Comparison of ENCODE assay signal across 20 cellular contexts in the genomic region with DNA sequence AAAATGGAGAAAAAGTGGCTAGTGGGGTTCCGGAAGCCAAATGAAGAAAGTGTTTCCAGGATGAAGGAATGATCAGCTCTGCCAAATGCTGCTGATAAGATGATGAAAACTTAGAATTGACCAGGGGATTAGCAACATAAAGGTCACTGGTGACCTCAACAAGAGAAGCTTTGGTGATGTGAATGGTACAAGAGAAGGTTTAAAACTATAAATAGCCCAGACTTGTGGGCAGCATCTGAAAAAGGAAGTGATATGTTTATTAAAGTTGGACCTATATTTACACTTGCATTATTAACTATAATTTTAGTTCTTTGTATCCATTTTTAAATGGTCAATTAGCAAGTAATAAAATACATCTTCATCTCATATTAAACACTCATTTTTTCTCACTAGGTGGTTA.
DNase-seq lines count a peak whose midpoint lies in the region; ATAC-seq lines count a peak whose summit lies in the region.
"Had no signal": no experiment of that assay in that cellular context is flagged by ENCODE, and none has a peak within 500 bp of the region (broad histone marks: within the 10 kb centered on the region; RNA-seq: fewer than 3 reads in every experiment).

No MANE protein-coding gene starts in this region.

- no peaks in the 10 kb centered on the region for H3K27me3 Mint-ChIP-seq in stimulated activated memory B cell treated with anti-CD40 and anti-IgM and Interleukin-4, amounts not matched to agents 10 μg/mL and 1 μg/mL and 100 μg/mL, for 72 hours

- H3K4me3 Mint-ChIP-seq in stimulated activated memory B cell treated with anti-CD40 and anti-IgM and Interleukin-4, amounts not matched to agents 10 μg/mL and 1 μg/mL and 100 μg/mL, for 72 hours, result no peak overlapping the region
- H3K4me3 Mint-ChIP-seq: CD14-positive monocyte, T-cell had no signal

- ATAC-seq in GM18511 (IDR thresholded peaks at IDR 0.05; ENCODE audit: unreplicated experiment) (peak; percentile 66), HG02884 (IDR thresholded peaks at IDR 0.05; ENCODE audit: unreplicated experiment) (peak; percentile 44), HG03469 (IDR thresholded peaks at IDR 0.05; ENCODE audit: unreplicated experiment) (peak; percentile 45)
- ATAC-seq in stimulated activated memory B cell treated with anti-CD40 and anti-IgM and Interleukin-4, amounts not matched to agents 10 μg/mL and 1 μg/mL and 100 μg/mL, for 72 hours, result peak; percentile 64
- ATAC-seq: A549, T-cell had no signal

- peaks cover 30% of the 10 kb centered on the region for H3K4me1 Mint-ChIP-seq in stimulated activated memory B cell treated with anti-CD40 and anti-IgM and Interleukin-4, amounts not matched to agents 10 μg/mL and 1 μg/mL and 100 μg/mL, for 72 hours
- H3K4me1 Mint-ChIP-seq: CD14-positive monocyte, T-cell had no signal

- H3K36me3 Mint-ChIP-seq in stimulated activated memory B cell treated with anti-CD40 and anti-IgM and Interleukin-4, amounts not matched to agents 10 μg/mL and 1 μg/mL and 100 μg/mL, for 72 hours, result no peaks in the 10 kb centered on the region
- H3K36me3 Mint-ChIP-seq: CD14-positive monocyte, T-cell had no signal

- DNase-seq in retina (no peak), ecto neural progenitor cell (ENCODE audit: low spot score) (no peak)
- no peak for DNase-seq in activated effector memory CD4-positive, alpha-beta T cell treated with anti-CD3 and anti-CD28 coated beads, Interleukin-2, amount 50 U/mL, for 16 hours
- DNase-seq: DMS 273 treated with DMSO at 0.1 percent for 48 hours; GDM1; GOT3; NCI-H1105 treated with DMSO at 0.1 percent for 48 hours; NCI-H187; NCI-H345; NCI-H526; NK-92 treated with Interleukin-12 subunit alpha and Interleukin-12 subunit beta, amount 100 ng/mL, for 24 hours; SHP77; SK-N-SH; T-cell had no signal

- peak overlapping the region; percentile 8 for H3K27ac Mint-ChIP-seq in stimulated activated memory B cell treated with anti-CD40 and anti-IgM and Interleukin-4, amounts not matched to agents 10 μg/mL and 1 μg/mL and 100 μg/mL, for 72 hours
- H3K27ac Mint-ChIP-seq: CD14-positive monocyte, T-cell had no signal

- H3K9me3 Mint-ChIP-seq in stimulated activated memory B cell treated with anti-CD40 and anti-IgM and Interleukin-4, amounts not matched to agents 10 μg/mL and 1 μg/mL and 100 μg/mL, for 72 hours, result no peaks in the 10 kb centered on the region
- H3K9me3 Mint-ChIP-seq: T-cell had no signal
